8 cellular contexts compared by ENCODE assay signal in genomic region chrX:103464774-103465117, GRCh38. TPM values are rescaled to one million over a fixed set of nuclear protein-coding genes. Genes with fewer than 3 reads are reported as not detected.
DNase-seq lines count a peak whose midpoint lies in the region; ATAC-seq, FAIRE-seq and TF ChIP-seq lines count a peak whose summit lies in the region.

No MANE protein-coding gene starts in this region.

- H3K4me1 Mint-ChIP-seq in GM23338: peaks cover 8% of the 10 kb centered on the region; the same call in 2 of the 3 replicates
- H3K4me1 Mint-ChIP-seq in activated naive CD8-positive, alpha-beta T cell treated with anti-CD3 and anti-CD28 coated beads for 36 hours: peaks cover 8% of the 10 kb centered on the region

- no peak overlapping the region for H2AFZ ChIP-seq in GM23338

- peak; percentile 69 to 75 for TF ChIP-seq CTCF in GM23338 (conservative IDR thresholded peaks at IDR 0.05; ENCODE audit: low read depth in 2 of 2)
- TF ChIP-seq CTCF in LNCaP clone FGC (IDR thresholded peaks at IDR 0.05; ENCODE audit: control insufficient read depth, extremely low read depth, insufficient read depth): peak; percentile 77
- peak; percentile 79 for TF ChIP-seq CTCF in retinal pigment epithelial cell (conservative IDR thresholded peaks at IDR 0.05; ENCODE audit: low read depth, low read length)

- H4K20me1 ChIP-seq in GM23338 (replicated peaks; ENCODE audit: insufficient read depth): no peaks in the 10 kb centered on the region

- no peak overlapping the region for H3K4me3 Mint-ChIP-seq in GM23338
- peak overlapping the region; percentile 79 for H3K4me3 Mint-ChIP-seq in activated naive CD8-positive, alpha-beta T cell treated with anti-CD3 and anti-CD28 coated beads for 36 hours

- H3K9me2 ChIP-seq in GM23338 (ENCODE audit: insufficient read depth): no peaks in the 10 kb centered on the region

- H3K9me3 Mint-ChIP-seq in GM23338: peaks cover 12% of the 10 kb centered on the region
- no peaks in the 10 kb centered on the region for H3K9me3 Mint-ChIP-seq in activated naive CD8-positive, alpha-beta T cell treated with anti-CD3 and anti-CD28 coated beads for 36 hours

- no peaks in the 10 kb centered on the region for H3K4me1 ChIP-seq in GM23338 (ENCODE audit: insufficient read depth)

- H3K4me3 ChIP-seq in GM23338 (no peak overlapping the region), LNCaP clone FGC (ENCODE audit: low read depth, low read length) (no peak overlapping the region), retinal pigment epithelial cell (ENCODE audit: low read length) (no peak overlapping the region)

- H3K4me2 ChIP-seq in GM23338: no peak overlapping the region

- DNase-seq in GM23338 (ENCODE audit: low spot score) (peak; percentile 75), LNCaP clone FGC (ENCODE audit: low read depth) (peak; percentile 8), SKM-1 (lab: John Stamatoyannopoulos, UW; ENCODE audit: unreplicated experiment) (peak; percentile 7), left ventricle myocardium superior (peak; percentile 67), retinal pigment epithelial cell (ENCODE audit: low read depth) (no peak), cortex of kidney (lab: John Stamatoyannopoulos, UW) (no peak)
- DNase-seq in activated naive CD8-positive, alpha-beta T cell treated with anti-CD3 and anti-CD28 coated beads for 36 hours: peak; percentile 56

- H3K79me2 ChIP-seq in GM23338 (replicated peaks; ENCODE audit: insufficient read depth): no peaks in the 10 kb centered on the region

- FAIRE-seq in G401.6 (lab: Jason Lieb, UNC): peak; percentile 90

- H3K36me3 Mint-ChIP-seq in GM23338 (ENCODE audit: low read depth): peaks cover 24% of the 10 kb centered on the region; the same call in 2 of the 3 replicates
- H3K36me3 Mint-ChIP-seq in activated naive CD8-positive, alpha-beta T cell treated with anti-CD3 and anti-CD28 coated beads for 36 hours: no peaks in the 10 kb centered on the region

- intact Hi-C loops in left ventricle myocardium superior (cut with micrococcal nuclease): loop anchor here (2.0 kb wide), 1 partner anchor 122 kb away; no protein-coding TSS in a partner anchor

- no peak overlapping the region for H3K27ac ChIP-seq in GM23338 (ENCODE audit: low read depth)

- ATAC-seq in GM23338 (peak; percentile 97), left ventricle myocardium superior (peak; percentile 94)

- H3K27me3 ChIP-seq in GM23338 (ENCODE audit: insufficient read depth): no peaks in the 10 kb centered on the region

- H3K27me3 Mint-ChIP-seq in GM23338 (ENCODE audit: insufficient read depth, low read depth, poor library complexity): peaks cover 2% of the 10 kb centered on the region
- peaks cover 3% of the 10 kb centered on the region for H3K27me3 Mint-ChIP-seq in activated naive CD8-positive, alpha-beta T cell treated with anti-CD3 and anti-CD28 coated beads for 36 hours

- no peaks in the 10 kb centered on the region for H3K36me3 ChIP-seq in GM23338 (ENCODE audit: insufficient read depth)

- H3K27ac Mint-ChIP-seq in GM23338: no peak overlapping the region
- no peak overlapping the region for H3K27ac Mint-ChIP-seq in activated naive CD8-positive, alpha-beta T cell treated with anti-CD3 and anti-CD28 coated beads for 36 hours

- no peaks in the 10 kb centered on the region for H3F3A ChIP-seq in GM23338 (replicated peaks; ENCODE audit: low read depth)

TF ChIP-seq in GM23338, 12 proteins besides CTCF, POLR2A, EP300 and RAD21:
- TF ChIP-seq JUNB (IDR thresholded peaks at IDR 0.05; ENCODE audit: unreplicated experiment) (no peak), EZH2phosphoT487 (IDR thresholded peaks at IDR 0.05; ENCODE audit: unreplicated experiment) (no peak), EZH2 (IDR thresholded peaks at IDR 0.05; ENCODE audit: low read depth, unreplicated experiment) (no peak), NANOG (IDR thresholded peaks at IDR 0.05; ENCODE audit: borderline replicate concordance) (no peak), REST (IDR thresholded peaks at IDR 0.05; ENCODE audit: unreplicated experiment) (no peak), ZNF331 (CRISPR knock-in tag; IDR thresholded peaks at IDR 0.05; ENCODE audit: low read depth) (no peak)

RNA-seq across cellular contexts. Expression of gene RAB40A, which starts 54.5 kb away (rescaled TPM):
- total RNA-seq in GM23338 (2014; rRNA removed; shearing (Covaris generic)): not detected in 2 replicates
- polyA plus RNA-seq in GM23338 (2016; fragmentation: Nextera tagmentation; extraction: Ambion mirVana): 1.1 and 2.0 TPM in 2 replicates
- total RNA-seq in activated naive CD8-positive, alpha-beta T cell treated with anti-CD3 and anti-CD28 coated beads for 36 hours: under 1 TPM; 0.14 to 0.20 TPM
- 0.10 TPM for total RNA-seq in left ventricle myocardium superior

Comparison
In these comparisons a context has a peak if more than half of its experiments do, and no peak if none do; other contexts are left out.
1. DNase-seq: peak in GM23338 (single experiment), LNCaP clone FGC (single experiment), SKM-1 (single experiment), activated naive CD8-positive, alpha-beta T cell treated with anti-CD3 and anti-CD28 coated beads for 36 hours (single experiment) and left ventricle myocardium superior (single experiment); none in retinal pigment epithelial cell (single experiment) and cortex of kidney (single experiment).
2. Peak in every context shown above with its lines, with median percentiles within 50 percentile points of each other: CTCF ChIP-seq.